18 cellular contexts compared by ENCODE assay signal in the genomic region with DNA sequence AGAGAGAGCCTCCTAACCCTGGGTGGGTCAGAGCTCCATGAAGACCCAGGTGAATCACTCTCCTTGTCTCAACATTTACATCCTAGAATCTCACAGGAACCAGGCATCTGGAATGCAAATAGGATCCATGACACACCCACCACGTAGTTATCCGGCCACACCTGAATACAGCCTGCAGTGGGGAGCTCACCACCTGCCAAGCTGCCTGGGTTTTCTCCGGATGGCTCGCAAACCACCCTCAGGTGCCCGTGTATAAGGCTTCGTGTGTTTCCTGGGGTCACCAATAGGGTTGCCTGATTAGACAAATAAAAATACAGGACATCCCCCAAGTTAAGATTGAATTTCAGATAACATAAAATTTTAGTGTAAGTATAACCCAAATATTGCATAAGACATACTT. TPM values are rescaled to one million over a fixed set of nuclear protein-coding genes. Genes with fewer than 3 reads are reported as not detected.
DNase-seq lines count a peak whose midpoint lies in the region; ATAC-seq and TF ChIP-seq lines count a peak whose summit lies in the region.
"Had no signal": no experiment of that assay in that cellular context is flagged by ENCODE, and none has a peak within 500 bp of the region (broad histone marks: within the 10 kb centered on the region; RNA-seq: fewer than 3 reads in every experiment).

No MANE protein-coding gene starts in this region.

- no peak overlapping the region for H4K12ac ChIP-seq in trophoblast cell (ENCODE audit: low read depth, low read length)

- no peak overlapping the region for H3K9ac ChIP-seq in trophoblast cell (ENCODE audit: low read length)
- H3K9ac ChIP-seq: GM23248 had no signal

- no peak overlapping the region for H4K8ac ChIP-seq in trophoblast cell (ENCODE audit: low read depth, low read length)

- H3K23ac ChIP-seq in trophoblast cell (ENCODE audit: low read length) = no peak overlapping the region

- no peak overlapping the region for H2AFZ ChIP-seq in trophoblast cell (ENCODE audit: insufficient read depth, low read length, poor library complexity)
- H2AFZ ChIP-seq: GM23248 had no signal

- no peak overlapping the region for H3K27ac Mint-ChIP-seq in activated CD8-positive, alpha-beta memory T cell treated with anti-CD3 and anti-CD28 coated beads, Interleukin-2, amount 10 ng/mL, durations not matched to agents 7 days and 5 days
- no peak overlapping the region for H3K27ac Mint-ChIP-seq in glutamatergic neuron (ENCODE audit: unreplicated experiment)
- no peak overlapping the region for H3K27ac Mint-ChIP-seq in HFFc6
- H3K27ac Mint-ChIP-seq: CD4-positive, alpha-beta T cell had no signal

- H3K9me3 ChIP-seq in trophoblast cell (ENCODE audit: insufficient read depth, low read depth, low read length) = no peaks in the 10 kb centered on the region
- H3K9me3 ChIP-seq: A549 had no signal

- H3K14ac ChIP-seq in trophoblast cell (ENCODE audit: low read length) = no peak overlapping the region

- peaks cover 4% of the 10 kb centered on the region for H3K79me2 ChIP-seq in trophoblast cell (ENCODE audit: control insufficient read depth, insufficient read depth, low read length, poor library complexity)

- H3K36me3 ChIP-seq in trophoblast cell (ENCODE audit: control insufficient read depth in 1 of 2, insufficient read depth in 2 of 2, low read length in 2 of 2) = peaks cover 13 to 26% of the 10 kb centered on the region in 2 experiments

- H3K4me3 Mint-ChIP-seq in activated CD8-positive, alpha-beta memory T cell treated with anti-CD3 and anti-CD28 coated beads, Interleukin-2, amount 10 ng/mL, durations not matched to agents 7 days and 5 days = no peak overlapping the region
- H3K4me3 Mint-ChIP-seq in glutamatergic neuron (ENCODE audit: unreplicated experiment) (no peak overlapping the region), HFFc6 (no peak overlapping the region)
- H3K4me3 Mint-ChIP-seq: CD4-positive, alpha-beta T cell had no signal

- peak overlapping the region; percentile 19 for H3K27ac ChIP-seq in angular gyrus (ENCODE audit: low read depth, low read length)
- no peak overlapping the region for H3K27ac ChIP-seq in trophoblast cell (ENCODE audit: low read depth, low read length)
- H3K27ac ChIP-seq: 22Rv1, A549, C4-2B, GM23248, HL-60 had no signal

- intact Hi-C loops in left ventricle myocardium superior (cut with micrococcal nuclease) = no loop called here

- H2BK5ac ChIP-seq in trophoblast cell (ENCODE audit: low read depth, low read length, poor library complexity) = no peak overlapping the region

- no peak overlapping the region for H4K91ac ChIP-seq in trophoblast cell (ENCODE audit: low read depth, low read length)

- ATAC-seq in activated CD8-positive, alpha-beta memory T cell treated with anti-CD3 and anti-CD28 coated beads, Interleukin-2, amount 10 ng/mL, durations not matched to agents 7 days and 5 days = no peak
- ATAC-seq in left ventricle myocardium superior = peak; percentile 4
- ATAC-seq: A549 had no signal

- H2BK120ac ChIP-seq in trophoblast cell (ENCODE audit: insufficient read depth, low read length, poor library complexity) = no peak overlapping the region

- no peak overlapping the region for H3K18ac ChIP-seq in trophoblast cell (ENCODE audit: low read length)

- no peak overlapping the region for H2AK5ac ChIP-seq in trophoblast cell (ENCODE audit: low read length)

- no peak overlapping the region for H3K4me2 ChIP-seq in trophoblast cell (ENCODE audit: low read length)
- H3K4me2 ChIP-seq: A549 had no signal

- H3K4ac ChIP-seq in trophoblast cell (ENCODE audit: low read depth, low read length) = no peak overlapping the region

- TF ChIP-seq CTCF in glutamatergic neuron (IDR thresholded peaks at IDR 0.05; ENCODE audit: partially characterized antibody, unreplicated experiment) = no peak
- TF ChIP-seq CTCF in HFFc6 (IDR thresholded peaks at IDR 0.05) = no peak

- no peak overlapping the region for H2BK12ac ChIP-seq in trophoblast cell (ENCODE audit: low read length)

- peaks cover 9% of the 10 kb centered on the region for H3K36me3 Mint-ChIP-seq in activated CD8-positive, alpha-beta memory T cell treated with anti-CD3 and anti-CD28 coated beads, Interleukin-2, amount 10 ng/mL, durations not matched to agents 7 days and 5 days
- H3K36me3 Mint-ChIP-seq in glutamatergic neuron (ENCODE audit: unreplicated experiment) = no peaks in the 10 kb centered on the region
- no peaks in the 10 kb centered on the region for H3K36me3 Mint-ChIP-seq in HFFc6 (ENCODE audit: low read depth)

- DNase-seq in activated CD8-positive, alpha-beta memory T cell treated with anti-CD3 and anti-CD28 coated beads, Interleukin-2, amount 50 U/mL, for 48 hours = peak; percentile 1
- DNase-seq in activated CD8-positive, alpha-beta memory T cell treated with anti-CD3 and anti-CD28 coated beads, Interleukin-2, amount 10 ng/mL, durations not matched to agents 7 days and 5 days = no peak
- DNase-seq in left ventricle myocardium superior = no peak
- peak; percentile 12 to 40 for DNase-seq in trophoblast cell
- DNase-seq in glutamatergic neuron = no peak
- DNase-seq in HFFc6 = no peak
- DNase-seq: AML-193; CD4-positive, alpha-beta T cell; DMS153; DMS79; GDM1; GM23248; HCEC 1CT had no signal

- H3K9me3 Mint-ChIP-seq in activated CD8-positive, alpha-beta memory T cell treated with anti-CD3 and anti-CD28 coated beads, Interleukin-2, amount 10 ng/mL, durations not matched to agents 7 days and 5 days (ENCODE audit: low read depth) = no peaks in the 10 kb centered on the region
- H3K9me3 Mint-ChIP-seq in glutamatergic neuron (ENCODE audit: unreplicated experiment) (no peaks in the 10 kb centered on the region), HFFc6 (no peaks in the 10 kb centered on the region)
- H3K9me3 Mint-ChIP-seq: CD4-positive, alpha-beta T cell had no signal

- no peaks in the 10 kb centered on the region for H3K4me1 Mint-ChIP-seq in activated CD8-positive, alpha-beta memory T cell treated with anti-CD3 and anti-CD28 coated beads, Interleukin-2, amount 10 ng/mL, durations not matched to agents 7 days and 5 days
- H3K4me1 Mint-ChIP-seq in glutamatergic neuron (ENCODE audit: low read depth, unreplicated experiment) = peaks cover 9% of the 10 kb centered on the region
- H3K4me1 Mint-ChIP-seq in HFFc6 (ENCODE audit: low read depth) = no peaks in the 10 kb centered on the region

- no peaks in the 10 kb centered on the region for H3K79me1 ChIP-seq in trophoblast cell (ENCODE audit: low read length)

- no peak overlapping the region for H3K4me3 ChIP-seq in trophoblast cell (ENCODE audit: low read depth, low read length)
- H3K4me3 ChIP-seq: A549, GM23248 had no signal

- H3K27me3 ChIP-seq in trophoblast cell (ENCODE audit: insufficient read depth, low read length) = no peaks in the 10 kb centered on the region

- no CpG with 5 or more reads among the region's 6 CpGs for WGBS in trophoblast cell (ENCODE audit: extremely low coverage, insufficient coverage, insufficient read length)

- H3K27me3 Mint-ChIP-seq in activated CD8-positive, alpha-beta memory T cell treated with anti-CD3 and anti-CD28 coated beads, Interleukin-2, amount 10 ng/mL, durations not matched to agents 7 days and 5 days = no peaks in the 10 kb centered on the region
- H3K27me3 Mint-ChIP-seq in glutamatergic neuron (ENCODE audit: unreplicated experiment) (no peaks in the 10 kb centered on the region), HFFc6 (ENCODE audit: insufficient read depth) (no peaks in the 10 kb centered on the region; the same call in 1 of the 2 replicates)
- H3K27me3 Mint-ChIP-seq: CD4-positive, alpha-beta T cell had no signal

- no peaks in the 10 kb centered on the region for H3K4me1 ChIP-seq in trophoblast cell (ENCODE audit: control insufficient read depth in 1 of 2, insufficient read depth in 2 of 2, low read length in 2 of 2)

- CTCF ChIA-PET in activated CD8-positive, alpha-beta memory T cell treated with anti-CD3 and anti-CD28 coated beads, Interleukin-2, amount 10 ng/mL, durations not matched to agents 7 days and 5 days (lab: Charles Lee) = no interaction called here

RNA-seq across cellular contexts. Expression of a gene that starts 9.9 kb away (rescaled TPM):
- total RNA-seq in activated CD8-positive, alpha-beta memory T cell treated with anti-CD3 and anti-CD28 coated beads, Interleukin-2, amount 10 ng/mL, durations not matched to agents 7 days and 5 days = 10 to 100 TPM in 1 of 2 experiments, 1 to 10 TPM in 1; 8.5 to 14.8 TPM
- total RNA-seq in left ventricle myocardium superior (10.7 TPM), glutamatergic neuron (ENCODE audit: unreplicated experiment) (25.0 TPM)
- 8.3 and 8.8 TPM in 2 replicates for polyA plus RNA-seq in trophoblast cell (2013)
- total RNA-seq in HFFc6 (2021; fragmentation: NEBNext Ultra II Directional; extraction: Animal tissue kit (Norgen Biotek cat#: 25700)) = 1 to 10 TPM; 5.9 to 6.9 (median 6.4) TPM

Comparison
In these comparisons a context has a peak if more than half of its experiments do, and no peak if none do; other contexts are left out.
1. DNase-seq: peak in activated CD8-positive, alpha-beta memory T cell treated with anti-CD3 and anti-CD28 coated beads, Interleukin-2, amount 50 U/mL, for 48 hours (single experiment) and trophoblast cell (2 of 2); none in activated CD8-positive, alpha-beta memory T cell treated with anti-CD3 and anti-CD28 coated beads, Interleukin-2, amount 10 ng/mL, durations not matched to agents 7 days and 5 days (single experiment), left ventricle myocardium superior (single experiment), glutamatergic neuron (single experiment) and HFFc6 (single experiment).